8 cellular contexts compared by ENCODE assay signal in the genomic region with DNA sequence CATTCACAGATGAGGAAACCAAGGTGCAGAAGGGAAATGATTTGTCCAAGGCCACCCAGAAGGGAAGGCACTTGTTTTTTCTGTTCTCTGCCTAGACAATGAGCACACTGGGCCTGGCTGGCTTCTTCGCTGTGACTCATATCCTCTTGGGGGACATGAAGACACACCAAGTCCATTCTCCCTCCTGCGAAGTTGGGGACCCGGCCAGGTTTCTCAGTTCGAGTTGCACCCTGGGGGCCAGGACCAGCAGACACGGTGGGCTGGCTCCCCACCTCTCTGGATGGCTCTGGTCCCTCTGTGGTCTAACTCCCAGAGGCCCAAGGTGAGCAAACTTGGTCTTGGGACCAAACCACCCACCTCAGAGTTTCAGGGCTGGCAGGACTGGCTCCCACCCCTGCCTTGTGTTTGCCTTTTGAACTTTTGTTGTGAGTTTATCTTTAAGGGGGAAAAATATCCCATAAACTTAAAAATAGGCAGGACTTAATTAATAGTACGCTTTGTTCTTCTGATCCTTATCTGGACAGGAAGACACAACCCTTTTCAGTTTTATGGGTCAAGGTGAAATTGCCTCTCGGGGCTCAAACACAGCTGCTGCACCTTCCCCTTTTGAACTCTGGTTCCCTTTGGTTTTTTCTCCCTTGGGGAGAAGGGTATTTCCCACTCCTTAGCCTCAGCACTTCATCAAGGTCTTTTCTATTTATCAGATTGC. TPM values are rescaled to one million over a fixed set of nuclear protein-coding genes. Genes with fewer than 3 reads are reported as not detected.
DNase-seq lines count a peak whose midpoint lies in the region; ATAC-seq and TF ChIP-seq lines count a peak whose summit lies in the region.

No MANE protein-coding gene starts in this region.

- intact Hi-C loops in right cardiac atrium (cut with DNase I), result no loop called here

- H3K27ac ChIP-seq in SU-DHL-6 (ENCODE audit: low read depth, low read length), result no peak overlapping the region
- H3K27ac ChIP-seq in right cardiac atrium (ENCODE audit: low read length), result peak overlapping the region; percentile 65

- no peak for TF ChIP-seq CTCF in SU-DHL-6 (IDR thresholded peaks at IDR 0.05; ENCODE audit: insufficient read depth, low read length, poor library complexity, severe bottlenecking)
- no peak for TF ChIP-seq CTCF in WTC11 (IDR thresholded peaks at IDR 0.05)

- H3K4me1 ChIP-seq in right cardiac atrium (ENCODE audit: control insufficient read depth, insufficient read depth, low read length), result peaks cover 3% of the 10 kb centered on the region

- H3K36me3 ChIP-seq in SU-DHL-6 (ENCODE audit: low read length), result no peaks in the 10 kb centered on the region

- H3K27me3 Mint-ChIP-seq in WTC11 (ENCODE audit: low read depth), result no peaks in the 10 kb centered on the region

- DNase-seq in GF-D8 (lab: John Stamatoyannopoulos, UW) (peak; percentile 14), right cardiac atrium (peak in 1 of 3 donors; percentile 66), WTC11 (ENCODE audit: low spot score) (no peak), kidney glomerular epithelial cell (lab: John Stamatoyannopoulos, UW) (no peak), NCI-H1048 (lab: John Stamatoyannopoulos, UW) (no peak), cerebellar cortex (ENCODE audit: low spot score) (no peak)

- POLR2A ChIA-PET in WTC11 (lab: Charles Lee), result no interaction called here

- H3K4me3 ChIP-seq in SU-DHL-6 (ENCODE audit: insufficient read depth, low read length, poor library complexity, severe bottlenecking) (no peak overlapping the region), right cardiac atrium (ENCODE audit: low read length) (no peak overlapping the region)

- peak overlapping the region; percentile 15 for H2AFZ ChIP-seq in SU-DHL-6 (ENCODE audit: low read depth, low read length, severe bottlenecking)

- peak overlapping the region; percentile 14 for H3K4me2 ChIP-seq in SU-DHL-6 (ENCODE audit: low read depth, low read length, poor library complexity, severe bottlenecking)

- H3K27ac Mint-ChIP-seq in WTC11, result no peak overlapping the region

- peak; percentile 57 for ATAC-seq in GM21825 (IDR thresholded peaks at IDR 0.05; ENCODE audit: unreplicated experiment)
- peak; percentile 45 to 86 for ATAC-seq in right cardiac atrium
- ATAC-seq in WTC11, result no peak

- no peak overlapping the region for H3K9ac ChIP-seq in SU-DHL-6 (ENCODE audit: low read length)

- 0 out of 2 replicates have a peak, but pooled peaks cover under 1% of the 10 kb centered on the region for H3F3A ChIP-seq in SU-DHL-6 (ENCODE audit: insufficient read depth)

- H3K27me3 ChIP-seq in SU-DHL-6 (ENCODE audit: low read length) (no peaks in the 10 kb centered on the region), right cardiac atrium (ENCODE audit: control insufficient read depth, insufficient read depth) (no peaks in the 10 kb centered on the region)

- no peaks in the 10 kb centered on the region for H3K79me2 ChIP-seq in SU-DHL-6 (ENCODE audit: insufficient read depth, low read length)

- WGBS in right cardiac atrium, result 46% methylated on average over 7 of the region's 7 CpGs

- H3K36me3 Mint-ChIP-seq in WTC11, result no peaks in the 10 kb centered on the region

- peaks cover 9% of the 10 kb centered on the region for H3K4me1 Mint-ChIP-seq in WTC11

- no peaks in the 10 kb centered on the region for H3K9me3 Mint-ChIP-seq in WTC11

- H4K20me1 ChIP-seq in SU-DHL-6 (ENCODE audit: low read depth, low read length), result no peaks in the 10 kb centered on the region

- no peaks in the 10 kb centered on the region for H3K9me3 ChIP-seq in SU-DHL-6 (ENCODE audit: insufficient read depth, low read length)
- no peaks in the 10 kb centered on the region for H3K9me3 ChIP-seq in right cardiac atrium (ENCODE audit: control insufficient read depth, low read length)

- no peaks in the 10 kb centered on the region for H3K9me2 ChIP-seq in SU-DHL-6 (replicated peaks; ENCODE audit: insufficient read depth, low read length)

- H3K4me3 Mint-ChIP-seq in WTC11, result no peak overlapping the region

- CTCF ChIA-PET in WTC11 (lab: Charles Lee), result interaction anchor here (1.4 to 4.9 kb wide), 2 partner anchors 29 to 95 kb away, joined by 3 to 34 read pairs; no protein-coding TSS in a partner anchor

TF ChIP-seq in WTC11, 78 proteins besides CTCF, POLR2A, EP300 and RAD21:
- TF ChIP-seq SP1 (CRISPR knock-in tag; conservative IDR thresholded peaks at IDR 0.05) (no peak), FOXP1 (CRISPR knock-in tag; IDR thresholded peaks at IDR 0.05; ENCODE audit: borderline replicate concordance) (no peak), ZNF263 (CRISPR knock-in tag; IDR thresholded peaks at IDR 0.05; ENCODE audit: low read depth) (no peak), CREM (CRISPR knock-in tag; IDR thresholded peaks at IDR 0.05) (no peak)
- TF ChIP-seq, protein P1, sequence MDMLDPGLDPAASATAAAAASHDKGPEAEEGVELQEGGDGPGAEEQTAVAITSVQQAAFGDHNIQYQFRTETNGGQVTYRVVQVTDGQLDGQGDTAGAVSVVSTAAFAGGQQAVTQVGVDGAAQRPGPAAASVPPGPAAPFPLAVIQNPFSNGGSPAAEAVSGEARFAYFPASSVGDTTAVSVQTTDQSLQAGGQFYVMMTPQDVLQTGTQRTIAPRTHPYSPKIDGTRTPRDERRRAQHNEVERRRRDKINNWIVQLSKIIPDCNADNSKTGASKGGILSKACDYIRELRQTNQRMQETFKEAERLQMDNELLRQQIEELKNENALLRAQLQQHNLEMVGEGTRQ (CRISPR knock-in tag; IDR thresholded peaks at IDR 0.05), result no peak

RNA-seq across cellular contexts. Expression of a gene that starts 9.0 kb away (rescaled TPM):
- total RNA-seq in right cardiac atrium, result 100 to 1,000 TPM; 157 to 257 (median 193) TPM
- polyA plus RNA-seq in right cardiac atrium, result 93.6 TPM
- total RNA-seq in WTC11 (2021), result 221 to 278 TPM (median 253 TPM) in 3 replicates

RNA-seq across cellular contexts. Expression of a gene that starts 32.3 kb away (rescaled TPM):
- total RNA-seq in right cardiac atrium (10 to 100 TPM; 15.7 to 17.8 (median 16.7) TPM), WTC11 (2021) (49.9 to 53.3 TPM (median 50.3 TPM) in 3 replicates)
- 7.0 TPM for polyA plus RNA-seq in right cardiac atrium

RNA-seq across cellular contexts. Expression of a gene that starts 37.5 kb away (rescaled TPM):
- total RNA-seq in right cardiac atrium, result 1 to 10 TPM in 3 of 4 donors, under 1 TPM in 1; 0.89 to 4.0 (median 2.0) TPM
- 3.0 TPM for polyA plus RNA-seq in right cardiac atrium
- 10.1 to 14.1 TPM (median 10.7 TPM) in 3 replicates for total RNA-seq in WTC11 (2021)

RNA-seq across cellular contexts. Expression of a gene that starts 47.7 kb away (rescaled TPM):
- total RNA-seq in right cardiac atrium (10 to 100 TPM; 34.2 to 51.3 (median 42.5) TPM), WTC11 (2021) (11.0 to 12.6 TPM (median 11.6 TPM) in 3 replicates)
- 68.0 TPM for polyA plus RNA-seq in right cardiac atrium
